Comparison of ENCODE assay signal across 18 cellular contexts in genomic region chr17:17445296-17445924, GRCh38. TPM values are rescaled to one million over a fixed set of nuclear protein-coding genes. Genes with fewer than 3 reads are reported as not detected.
DNase-seq lines count a peak whose midpoint lies in the region; FAIRE-seq and TF ChIP-seq lines count a peak whose summit lies in the region.
"Had no signal": no experiment of that assay in that cellular context is flagged by ENCODE, and none has a peak within 500 bp of the region (broad histone marks: within the 10 kb centered on the region; RNA-seq: fewer than 3 reads in every experiment).

No MANE protein-coding gene starts in this region.

- DNase-seq in HFFc6 (no peak), astrocyte (ENCODE audit: low read depth) (no peak), mesendoderm (peak; percentile 35), thyroid gland (no peak), SHP77 treated with DMSO at 0.1 percent for 48 hours (lab: John Stamatoyannopoulos, UW) (no peak), HuH-7 (ENCODE audit: low spot score) (no peak)
- DNase-seq in activated T-cell treated with anti-CD3 and anti-CD28 coated beads, Interleukin-2, amount 50 U/mL, for 24 hours = no peak
- DNase-seq: activated CD4-positive, CD25-positive, alpha-beta regulatory T cell treated with anti-CD3 and anti-CD28 coated beads, Interleukin-2, amount 50 U/mL, for 72 hours; activated naive CD4-positive, alpha-beta T cell treated with Interleukin-2 at 50 U/mL for 16 hours; CD4-positive, CD25-positive, alpha-beta regulatory T cell; dorsolateral prefrontal cortex; hypothalamus; MV-4-11; NCI-H82; RPMI8226; T-helper 17 cell had no signal

- H2AK5ac ChIP-seq in mesendoderm (ENCODE audit: low read length) = no peak overlapping the region

- H3K18ac ChIP-seq in mesendoderm (ENCODE audit: low read length) = no peak overlapping the region

- H3K9me3 ChIP-seq in astrocyte (ENCODE audit: insufficient read depth, low read depth, low read length) = no peaks in the 10 kb centered on the region
- H3K9me3 ChIP-seq in thyroid gland = no peaks in the 10 kb centered on the region

- H3K4me3 Mint-ChIP-seq in HFFc6 (peak overlapping the region; percentile 64; the same call in 1 of the 2 replicates), astrocyte (ENCODE audit: unreplicated experiment) (no peak overlapping the region)
- no peak overlapping the region for H3K4me3 Mint-ChIP-seq in activated T-cell treated with anti-CD3 and anti-CD28 coated beads, Interleukin-2, amount 50 U/mL, for 24 hours
- H3K4me3 Mint-ChIP-seq: brain; CD4-positive, CD25-positive, alpha-beta regulatory T cell; IgD-negative memory B cell; T-helper 17 cell had no signal

- H2BK120ac ChIP-seq in mesendoderm (ENCODE audit: low read depth, low read length) = no peak overlapping the region

- H4K20me1 ChIP-seq in astrocyte (ENCODE audit: insufficient read depth, low read length) = no peaks in the 10 kb centered on the region

- H3K27me3 Mint-ChIP-seq in HFFc6 (ENCODE audit: insufficient read depth) (peaks cover 20% of the 10 kb centered on the region), astrocyte (ENCODE audit: low read depth, unreplicated experiment) (peaks cover 19% of the 10 kb centered on the region)
- no peaks in the 10 kb centered on the region for H3K27me3 Mint-ChIP-seq in activated T-cell treated with anti-CD3 and anti-CD28 coated beads, Interleukin-2, amount 50 U/mL, for 24 hours

- H3K4me3 ChIP-seq in astrocyte (ENCODE audit: insufficient read depth, low read depth, low read length) = no peak overlapping the region
- H3K4me3 ChIP-seq in mesendoderm (ENCODE audit: low read length) = no peak overlapping the region
- no peak overlapping the region for H3K4me3 ChIP-seq in thyroid gland (replicated peaks in 1 of 3)
- H3K4me3 ChIP-seq: dorsolateral prefrontal cortex had no signal

- no peak for TF ChIP-seq CTCF in HFFc6 (IDR thresholded peaks at IDR 0.05)
- TF ChIP-seq CTCF in astrocyte (IDR thresholded peaks at IDR 0.05; ENCODE audit: insufficient read depth, low read depth, low read length) = no peak
- no peak for TF ChIP-seq CTCF in thyroid gland (IDR thresholded peaks at IDR 0.05)

- H3K36me3 Mint-ChIP-seq in HFFc6 (ENCODE audit: low read depth) = no peaks in the 10 kb centered on the region; the same call in 1 of the 2 replicates
- peaks cover 3% of the 10 kb centered on the region for H3K36me3 Mint-ChIP-seq in astrocyte (ENCODE audit: low read depth, unreplicated experiment)
- no peaks in the 10 kb centered on the region for H3K36me3 Mint-ChIP-seq in activated T-cell treated with anti-CD3 and anti-CD28 coated beads, Interleukin-2, amount 50 U/mL, for 24 hours (ENCODE audit: low read depth)
- H3K36me3 Mint-ChIP-seq: brain; CD4-positive, CD25-positive, alpha-beta regulatory T cell had no signal

- TF ChIP-seq POLR2A in thyroid gland (IDR thresholded peaks at IDR 0.05) = no peak

- H3K4me1 Mint-ChIP-seq in HFFc6 (ENCODE audit: low read depth) (peaks cover 37% of the 10 kb centered on the region), astrocyte (ENCODE audit: low read depth, unreplicated experiment) (peaks cover 15% of the 10 kb centered on the region)
- no peaks in the 10 kb centered on the region for H3K4me1 Mint-ChIP-seq in activated T-cell treated with anti-CD3 and anti-CD28 coated beads, Interleukin-2, amount 50 U/mL, for 24 hours (ENCODE audit: low read depth)
- H3K4me1 Mint-ChIP-seq: CD4-positive, CD25-positive, alpha-beta regulatory T cell; T-helper 17 cell had no signal

- no peak overlapping the region for H4K5ac ChIP-seq in mesendoderm (ENCODE audit: low read length)

- peak overlapping the region; percentile 82; the same call in 1 of the 2 replicates for H3K27ac Mint-ChIP-seq in HFFc6
- H3K27ac Mint-ChIP-seq in astrocyte (ENCODE audit: unreplicated experiment) = peak overlapping the region; percentile 96
- H3K27ac Mint-ChIP-seq in activated T-cell treated with anti-CD3 and anti-CD28 coated beads, Interleukin-2, amount 50 U/mL, for 24 hours = no peak overlapping the region
- H3K27ac Mint-ChIP-seq: CD4-positive, CD25-positive, alpha-beta regulatory T cell; IgD-negative memory B cell; T-helper 17 cell had no signal

- no peak overlapping the region for H3K23ac ChIP-seq in mesendoderm (ENCODE audit: low read length)

- H2BK15ac ChIP-seq in mesendoderm (replicated peaks; ENCODE audit: low read depth) = no peak overlapping the region

- H3K9ac ChIP-seq in astrocyte (ENCODE audit: low read length) (peak overlapping the region; percentile 40), mesendoderm (ENCODE audit: low read length) (no peak overlapping the region)

- H3K4me1 ChIP-seq in astrocyte (ENCODE audit: insufficient read depth, low read length) = peaks cover 35% of the 10 kb centered on the region
- H3K4me1 ChIP-seq in mesendoderm (ENCODE audit: control insufficient read depth, low read depth, low read length) = peaks cover 5% of the 10 kb centered on the region
- H3K4me1 ChIP-seq in thyroid gland = peaks cover 51 to 76% of the 10 kb centered on the region in 2 donors

- H2AFZ ChIP-seq in astrocyte (ENCODE audit: low read depth, low read length) = peak overlapping the region; percentile 20

- H3K9me3 Mint-ChIP-seq in HFFc6 (no peaks in the 10 kb centered on the region), astrocyte (ENCODE audit: unreplicated experiment) (peaks cover 10% of the 10 kb centered on the region)
- H3K9me3 Mint-ChIP-seq in activated T-cell treated with anti-CD3 and anti-CD28 coated beads, Interleukin-2, amount 50 U/mL, for 24 hours = no peaks in the 10 kb centered on the region

- no peaks in the 10 kb centered on the region for H3K79me1 ChIP-seq in mesendoderm (ENCODE audit: low read length)

- H3K27ac ChIP-seq in astrocyte (ENCODE audit: low read depth, low read length) (peak overlapping the region; percentile 22), mesendoderm (ENCODE audit: low read depth, low read length) (no peak overlapping the region), thyroid gland (peak overlapping the region; percentile 85 to 91 (median 88))
- H3K27ac ChIP-seq: dorsolateral prefrontal cortex had no signal

- H3K36me3 ChIP-seq in astrocyte (ENCODE audit: insufficient read depth, low read length) (no peaks in the 10 kb centered on the region), mesendoderm (ENCODE audit: control insufficient read depth, insufficient read depth, low read length) (no peaks in the 10 kb centered on the region), thyroid gland (no peaks in the 10 kb centered on the region)

- no peak overlapping the region for H4K8ac ChIP-seq in mesendoderm (ENCODE audit: low read depth, low read length)

- no CpG with 5 or more reads among the region's 8 CpGs for WGBS in mesendoderm (ENCODE audit: extremely low coverage, insufficient coverage, low lambda C conversion rate)
- 71 to 76% methylated on average over 8 of the region's 8 CpGs for WGBS in thyroid gland, 2 donors

- no peak overlapping the region for H3K56ac ChIP-seq in mesendoderm (ENCODE audit: low read length)

- intact Hi-C loops in thyroid gland (cut with DNase I) = no loop called here

- H3K27me3 ChIP-seq in astrocyte (ENCODE audit: insufficient read depth, low read length) (no peaks in the 10 kb centered on the region), mesendoderm (ENCODE audit: insufficient read depth, low read length, poor library complexity) (no peaks in the 10 kb centered on the region), thyroid gland (no peaks in the 10 kb centered on the region)

- no peak overlapping the region for H2BK5ac ChIP-seq in mesendoderm (ENCODE audit: low read length)

- H3K4ac ChIP-seq in mesendoderm (ENCODE audit: low read depth, low read length) = no peak overlapping the region

- no peaks in the 10 kb centered on the region for H3K79me2 ChIP-seq in astrocyte (ENCODE audit: insufficient read depth, low read length)
- no peaks in the 10 kb centered on the region for H3K79me2 ChIP-seq in mesendoderm (ENCODE audit: control insufficient read depth, insufficient read depth, low read length)

- H3K4me2 ChIP-seq in astrocyte (ENCODE audit: low read length) (peak overlapping the region; percentile 75), mesendoderm (ENCODE audit: low read length) (no peak overlapping the region)

- no peak for FAIRE-seq in astrocyte (lab: Jason Lieb, UNC)

RNA-seq across cellular contexts. Expression of gene MED9, which starts 31.4 kb away (rescaled TPM):
- total RNA-seq in HFFc6 (2021; fragmentation: NEBNext Ultra II Directional; extraction: Animal tissue kit (Norgen Biotek cat#: 25700)) = 1 to 10 TPM; 7.0 to 9.0 (median 7.9) TPM
- total RNA-seq in astrocyte (7.7 and 9.4 TPM in 2 replicates), thyroid gland (10 to 100 TPM; 27.9 to 35.4 (median 30.8) TPM)
- polyA plus RNA-seq in mesendoderm (2013, experiment 1 of 2) = 10.7 TPM
- 10.9 TPM for polyA plus RNA-seq in mesendoderm (2013, experiment 2 of 2)

RNA-seq across cellular contexts. Expression of gene RASD1, which starts 50.8 kb away (rescaled TPM):
- 1 to 10 TPM in 1 of 6 experiments, under 1 TPM in 5; 0.17 to 1.1 (median 0.43) TPM for total RNA-seq in HFFc6 (2021; fragmentation: NEBNext Ultra II Directional; extraction: Animal tissue kit (Norgen Biotek cat#: 25700))
- total RNA-seq in astrocyte = 0.48 and 0.77 TPM in 2 replicates
- polyA plus RNA-seq in mesendoderm (2013, experiment 1 of 2) = 0.77 TPM
- 0.66 TPM for polyA plus RNA-seq in mesendoderm (2013, experiment 2 of 2)
- 100 to 1,000 TPM; 114 to 149 (median 141) TPM for total RNA-seq in thyroid gland

Comparison
In these comparisons a context has a peak if more than half of its experiments do, and no peak if none do; other contexts are left out.
1. RNA of gene RASD1, which starts 50.8 kb away (total RNA-seq): 114 to 149 TPM in thyroid gland; 0.48 to 0.77 TPM in astrocyte and 0.17 to 1.1 TPM in HFFc6; every median in the first group is over 10 times any median in the second.